ENCODE assay signal across 8 cellular contexts in the genomic region with DNA sequence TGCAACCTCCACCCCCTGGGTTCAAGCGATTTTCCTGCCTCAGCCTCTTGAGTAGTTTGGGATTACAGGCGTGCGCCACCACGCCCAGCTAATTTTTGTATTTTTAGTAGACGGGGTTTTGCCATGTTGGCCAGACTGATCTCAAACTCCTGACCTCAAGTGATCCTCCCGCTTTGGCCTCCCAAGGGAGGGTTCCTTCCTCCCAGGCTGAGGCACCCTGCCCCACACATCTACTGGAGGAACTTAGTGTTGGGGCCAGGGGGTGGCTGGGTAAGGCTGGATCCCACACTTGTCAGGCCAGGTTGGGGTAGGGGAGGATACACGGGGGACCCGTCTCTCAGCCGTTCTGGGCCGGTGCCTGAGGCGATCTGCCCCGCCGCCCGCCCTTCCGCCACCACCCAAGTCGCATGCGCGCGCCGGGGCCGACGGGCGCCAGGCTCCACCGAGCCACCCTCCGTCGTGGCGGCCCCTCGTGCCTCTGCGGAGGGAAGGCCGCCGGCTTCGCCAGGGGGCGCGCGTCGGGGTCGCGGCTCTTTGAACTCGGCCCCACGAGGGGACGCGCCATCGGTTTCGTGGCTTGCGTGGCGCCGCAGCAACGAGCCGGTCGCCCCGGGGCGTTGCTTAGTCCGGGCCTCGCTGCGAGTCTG. TPM values are rescaled to one million over a fixed set of nuclear protein-coding genes. Genes with fewer than 3 reads are reported as not detected.
DNase-seq lines count a peak whose midpoint lies in the region; ATAC-seq and TF ChIP-seq lines count a peak whose summit lies in the region.

No MANE protein-coding gene starts in this region.

- peak overlapping the region; percentile 29; the same call in 1 of the 2 replicates for H3K27ac Mint-ChIP-seq in HFFc6

- H3K4me3 ChIP-seq in AG04450 (ENCODE audit: low read depth, low read length) = peak overlapping the region; percentile 72
- peak overlapping the region; percentile 44 to 95 (median 66) for H3K4me3 ChIP-seq in heart right ventricle
- peak overlapping the region; percentile 89 for H3K4me3 ChIP-seq in rectal smooth muscle tissue (ENCODE audit: low read length)

- peaks cover 29% of the 10 kb centered on the region for H3K27me3 Mint-ChIP-seq in HFFc6 (ENCODE audit: insufficient read depth)

- ATAC-seq in heart right ventricle = peak; percentile 26 to 64 (median 43)

- CTCF ChIA-PET in AG04450 (lab: Charles Lee) = interaction anchor here (1.0 to 1.9 kb wide), 2 partner anchors 119 to 132 kb away, joined by 3 to 14 read pairs; no protein-coding TSS in a partner anchor

- in situ Hi-C loops in G401 (cut with HindIII; ENCODE audit: low sequenced_read_pairs) = no loop called here

- WGBS in heart right ventricle, 2 donors = 6 to 8% methylated on average over 54 to 55 of the region's 55 CpGs

- no peaks in the 10 kb centered on the region for H3K9me3 ChIP-seq in AG04450 (ENCODE audit: control insufficient read depth, insufficient read depth, low read length)
- no peaks in the 10 kb centered on the region for H3K9me3 ChIP-seq in heart right ventricle

- no peaks in the 10 kb centered on the region for H3K9me3 Mint-ChIP-seq in HFFc6

- H3K27ac ChIP-seq in AG04450 (ENCODE audit: low read depth, low read length) (no peak overlapping the region), heart right ventricle (peak overlapping the region; percentile 70 to 99 (median 94)), rectal smooth muscle tissue (ENCODE audit: low read depth, low read length) (peak overlapping the region; percentile 94)

- POLR2A ChIA-PET in AG04450 (lab: Yijun Ruan, JAX) = no interaction called here

- H3K4me1 Mint-ChIP-seq in HFFc6 (ENCODE audit: low read depth) = 0 out of 2 replicates have a peak, but pooled peaks cover 5% of the 10 kb centered on the region

- DNase-seq in AG04450 (ENCODE audit: low read depth, low spot score) (no peak), GM10266 (ENCODE audit: extremely low spot score) (peak; percentile 82), HFFc6 (no peak), NCI-H1092 (lab: John Stamatoyannopoulos, UW) (peak; percentile 22), activated gamma-delta T cell (lab: John Stamatoyannopoulos, UW) (peak; percentile 82), heart right ventricle (peak; percentile 42 to 75), G401 (ENCODE audit: low spot score) (no peak)

- peak overlapping the region; percentile 54; the same call in 1 of the 2 replicates for H3K4me3 Mint-ChIP-seq in HFFc6

- intact Hi-C loops in heart right ventricle (cut with DNase I) = loop anchor here in 9 of 10 donors (1.0 to 10.0 kb wide), 10 partner anchors 23 to 209 kb away; partner anchors contain the start of genes STARD3 (in 2 of the 9), MIEN1 (in 1 of the 9), PNMT (in 1 of the 9) and TCAP (in 1 of the 9)

- H3K27me3 ChIP-seq in AG04450 (ENCODE audit: control insufficient read depth, insufficient read depth, low read length) = peaks cover 14% of the 10 kb centered on the region
- H3K27me3 ChIP-seq in heart right ventricle = no peaks in the 10 kb centered on the region
- H3K27me3 ChIP-seq in rectal smooth muscle tissue (ENCODE audit: control insufficient read depth, insufficient read depth, low read length) = no peaks in the 10 kb centered on the region

- H3K4me1 ChIP-seq in heart right ventricle (peaks cover 4 to 49% (median 32%) of the 10 kb centered on the region in 9 donors), rectal smooth muscle tissue (ENCODE audit: control insufficient read depth, insufficient read depth, low read length) (peaks cover 3% of the 10 kb centered on the region)

- H3K9ac ChIP-seq in rectal smooth muscle tissue (ENCODE audit: low read length) = peak overlapping the region; percentile 86

- no peaks in the 10 kb centered on the region for H3K36me3 Mint-ChIP-seq in HFFc6 (ENCODE audit: low read depth)

- TF ChIP-seq CTCF in AG04450 (IDR thresholded peaks at IDR 0.05; ENCODE audit: low read depth, low read length) (no peak), GM10266 (IDR thresholded peaks at IDR 0.05; ENCODE audit: control insufficient read depth, insufficient read depth, low read depth, missing control alignments) (peak; percentile 55), HFFc6 (IDR thresholded peaks at IDR 0.05) (no peak), heart right ventricle (IDR thresholded peaks at IDR 0.05) (no peak)

- H3K36me3 ChIP-seq in heart right ventricle = no peaks in the 10 kb centered on the region
- no peaks in the 10 kb centered on the region for H3K36me3 ChIP-seq in rectal smooth muscle tissue (ENCODE audit: control insufficient read depth, insufficient read depth, low read length)

RNA-seq across cellular contexts. Expression of gene GRB7, which starts 15.9 kb away (rescaled TPM):
- polyA plus RNA-seq in AG04450 (2011; rRNA removed) (0.05 and 0.14 TPM in 2 replicates), heart right ventricle (1 to 10 TPM; 1.1 to 2.9 TPM)
- polyA minus RNA-seq in AG04450 (2011; rRNA and poly(A)+ RNA removed) = 0.14 TPM in 1 of 2 replicates, not detected in the other
- total RNA-seq in HFFc6 (2021; fragmentation: NEBNext Ultra II Directional; extraction: Animal tissue kit (Norgen Biotek cat#: 25700)) = not detected
- total RNA-seq in heart right ventricle = 1 to 10 TPM in 5 of 10 donors, under 1 TPM in 5; 0.44 to 4.7 (median 1.0) TPM
- 1.7 and 2.0 TPM in 2 replicates for total RNA-seq in G401 (2014; rRNA removed; shearing (Covaris generic))

RNA-seq across cellular contexts. Expression of gene MIEN1, which starts 23.3 kb away (rescaled TPM):
- polyA plus RNA-seq in AG04450 (2011; rRNA removed) (31.9 and 45.4 TPM in 2 replicates), heart right ventricle (100 to 1,000 TPM; 104 to 190 TPM)
- polyA minus RNA-seq in AG04450 (2011; rRNA and poly(A)+ RNA removed) = 13.2 and 17.8 TPM in 2 replicates
- total RNA-seq in HFFc6 (2021; fragmentation: NEBNext Ultra II Directional; extraction: Animal tissue kit (Norgen Biotek cat#: 25700)) = 10 to 100 TPM; 56.9 to 70.3 (median 66.0) TPM
- 10 to 100 TPM; 27.7 to 68.4 (median 39.1) TPM for total RNA-seq in heart right ventricle
- 28.0 and 61.8 TPM in 2 replicates for total RNA-seq in G401 (2014; rRNA removed; shearing (Covaris generic))

RNA-seq across cellular contexts. Expression of gene ERBB2, which starts 53.8 kb away (rescaled TPM):
- polyA plus RNA-seq in AG04450 (2011; rRNA removed) = 21.2 and 27.9 TPM in 2 replicates
- 55.9 and 94.5 TPM in 2 replicates for polyA minus RNA-seq in AG04450 (2011; rRNA and poly(A)+ RNA removed)
- total RNA-seq in HFFc6 (2021; fragmentation: NEBNext Ultra II Directional; extraction: Animal tissue kit (Norgen Biotek cat#: 25700)) = 10 to 100 TPM; 51.9 to 67.2 (median 61.0) TPM
- total RNA-seq in heart right ventricle = 10 to 100 TPM; 53.9 to 89.1 (median 68.1) TPM
- polyA plus RNA-seq in heart right ventricle = 10 to 100 TPM; 40.3 to 41.2 TPM
- total RNA-seq in G401 (2014; rRNA removed; shearing (Covaris generic)) = 41.1 and 44.7 TPM in 2 replicates

Comparison
In these comparisons a context has a peak if more than half of its experiments do, and no peak if none do; other contexts are left out.
1. DNase-seq: peak in GM10266 (single experiment), NCI-H1092 (single experiment), activated gamma-delta T cell (single experiment) and heart right ventricle (2 of 2); none in AG04450 (single experiment), HFFc6 (single experiment) and G401 (single experiment).
2. Peak in every context shown above with its lines, with median percentiles within 50 percentile points of each other: H3K4me3 ChIP-seq.